13 cellular contexts compared by ENCODE assay signal in the genomic region with DNA sequence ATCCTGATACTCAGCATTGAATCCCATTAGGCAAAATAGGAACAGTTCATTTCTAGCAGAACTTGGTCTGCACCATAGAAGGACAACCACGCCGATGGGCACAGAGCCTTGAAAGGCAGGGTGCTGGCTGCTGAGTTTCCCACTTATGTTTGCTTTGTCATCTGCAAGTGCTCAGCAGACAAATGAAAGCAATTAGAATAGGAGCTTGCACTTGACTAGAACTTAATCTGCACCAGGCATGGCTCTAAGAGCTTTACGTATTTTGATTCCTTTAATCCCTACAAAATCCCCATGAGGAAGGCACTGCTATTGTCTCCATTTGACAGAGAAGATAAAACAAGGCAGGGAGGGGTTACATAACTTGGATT.
"Had no signal": no experiment of that assay in that cellular context is flagged by ENCODE, and none has a peak within 500 bp of the region (broad histone marks: within the 10 kb centered on the region; RNA-seq: fewer than 3 reads in every experiment).

No MANE protein-coding gene starts in this region.

- H3K27me3 ChIP-seq: body of pancreas, tibial artery, vagina had no signal

- H3K4me1 ChIP-seq: vagina had no signal

- DNase-seq: activated B cell treated with CpG ODN at 0.5 μM for 24 hours; activated CD4-positive, alpha-beta T cell treated with anti-CD3 and anti-CD28 coated beads for 48 hours; activated CD8-positive, alpha-beta T cell treated with anti-CD3 and anti-CD28 coated beads for 36 hours; activated naive CD4-positive, alpha-beta T cell treated with Interleukin-2 at 50 U/mL for 16 hours; activated naive CD8-positive, alpha-beta T cell treated with anti-CD3 and anti-CD28 coated beads, Interleukin-2, amount 10 ng/mL, durations not matched to agents 7 days and 5 days; activated T-cell treated with anti-CD3 and anti-CD28 coated beads, Interleukin-2, amount 50 U/mL, for 24 hours; erythroblast; stimulated activated naive B cell treated with anti-CD40 and anti-IgM and Interleukin-4, amounts not matched to agents 10 μg/mL and 1 μg/mL and 100 μg/mL, for 72 hours; tibial artery had no signal

- H3K9me3 ChIP-seq: body of pancreas, tibial artery, vagina had no signal

- H3K4me3 ChIP-seq: body of pancreas, coronary artery, lung, tibial artery, vagina had no signal

- H3K27ac ChIP-seq: body of pancreas, coronary artery, tibial artery, vagina had no signal

- H3K36me3 ChIP-seq: vagina had no signal
